1 cellular context compared by ENCODE assay signal in genomic region chr19:10968527-10969081, GRCh38.
TF ChIP-seq lines count a peak whose summit lies in the region.

No MANE protein-coding gene starts in this region.

TF ChIP-seq in GM12878, 131 proteins besides CTCF, POLR2A, EP300 and RAD21 (continued from another document and continues in another):
- TF ChIP-seq IRF5 (IDR thresholded peaks at IDR 0.05; ENCODE audit: borderline replicate concordance) (no peak), RELA (IDR thresholded peaks at IDR 0.05; ENCODE audit: borderline replicate concordance, partially characterized antibody) (no peak), CHD2 (IDR thresholded peaks at IDR 0.05; ENCODE audit: borderline replicate concordance, low read depth, low read length) (no peak), CHD1 (IDR thresholded peaks at IDR 0.05; ENCODE audit: low read depth, low read length) (no peak), RB1 (IDR thresholded peaks at IDR 0.05; ENCODE audit: borderline replicate concordance) (no peak), SP1 (IDR thresholded peaks at IDR 0.05; ENCODE audit: low read depth, low read length) (no peak), MYC (IDR thresholded peaks at IDR 0.05; ENCODE audit: insufficient read depth, insufficient read length, insufficient replicate concordance, low read length, severe bottlenecking) (no peak), FOXM1 (IDR thresholded peaks at IDR 0.05; ENCODE audit: low read depth, low read length) (no peak), NBN (IDR thresholded peaks at IDR 0.05) (0 out of 2 replicates have a peak, but pooled peaks have one; percentile 21), ZBTB4 (CRISPR knock-in tag; IDR thresholded peaks at IDR 0.05) (no peak), MTA3 (IDR thresholded peaks at IDR 0.05; ENCODE audit: borderline replicate concordance, low read length) (0 out of 2 replicates have a peak, but pooled peaks have one; percentile 27), DPF2 (IDR thresholded peaks at IDR 0.05) (peak; percentile 72), EED (IDR thresholded peaks at IDR 0.05; ENCODE audit: low read depth) (peak; percentile 75), ESRRA (IDR thresholded peaks at IDR 0.05; ENCODE audit: low read length) (no peak), PML (IDR thresholded peaks at IDR 0.05; ENCODE audit: low read length) (no peak), SMAD1 (IDR thresholded peaks at IDR 0.05; ENCODE audit: low read depth, partially characterized antibody) (no peak), TAF1 (IDR thresholded peaks at IDR 0.05; ENCODE audit: borderline replicate concordance, low read depth, low read length) (no peak), IRF4 (IDR thresholded peaks at IDR 0.05; ENCODE audit: low read depth, low read length) (no peak), RFX5 (IDR thresholded peaks at IDR 0.05; ENCODE audit: low read depth, low read length) (no peak), POLR2AphosphoS2 (IDR thresholded peaks at IDR 0.05; ENCODE audit: low read depth, low read length) (no peak), PKNOX1 (IDR thresholded peaks at IDR 0.05) (0 out of 2 replicates have a peak, but pooled peaks have one; percentile 30), MEF2B (IDR thresholded peaks at IDR 0.05; ENCODE audit: partially characterized antibody, poor library complexity, severe bottlenecking) (no peak), ZNF687 (IDR thresholded peaks at IDR 0.05) (0 out of 2 replicates have a peak, but pooled peaks have one; percentile 29), SMARCA5 (IDR thresholded peaks at IDR 0.05) (no peak), BACH1 (IDR thresholded peaks at IDR 0.05; ENCODE audit: borderline replicate concordance) (peak; percentile 29; the same call in 1 of the 2 replicates), RBBP5 (conservative IDR thresholded peaks at IDR 0.05) (no peak), SUZ12 (IDR thresholded peaks at IDR 0.05; ENCODE audit: unreplicated experiment) (no peak), CUX1 (IDR thresholded peaks at IDR 0.05; ENCODE audit: insufficient replicate concordance, low read depth, low read length) (no peak), SREBF1 (IDR thresholded peaks at IDR 0.05; ENCODE audit: low read length) (no peak), TARDBP (IDR thresholded peaks at IDR 0.05; ENCODE audit: borderline replicate concordance) (no peak), JUND (IDR thresholded peaks at IDR 0.05; ENCODE audit: low read depth, low read length) (no peak), NRF1 (conservative IDR thresholded peaks at IDR 0.05; ENCODE audit: low read depth, low read length) (no peak), CEBPZ (IDR thresholded peaks at IDR 0.05; ENCODE audit: low read depth, low read length) (no peak), WRNIP1 (IDR thresholded peaks at IDR 0.05; ENCODE audit: borderline replicate concordance, low read depth, low read length) (0 out of 2 replicates have a peak, but pooled peaks have one; percentile 20), E4F1 (IDR thresholded peaks at IDR 0.05; ENCODE audit: borderline replicate concordance, partially characterized antibody) (no peak), PAX5 (IDR thresholded peaks at IDR 0.05; ENCODE audit: borderline replicate concordance, low read depth, low read length) (peak; percentile 91)
- TF ChIP-seq, protein P1, sequence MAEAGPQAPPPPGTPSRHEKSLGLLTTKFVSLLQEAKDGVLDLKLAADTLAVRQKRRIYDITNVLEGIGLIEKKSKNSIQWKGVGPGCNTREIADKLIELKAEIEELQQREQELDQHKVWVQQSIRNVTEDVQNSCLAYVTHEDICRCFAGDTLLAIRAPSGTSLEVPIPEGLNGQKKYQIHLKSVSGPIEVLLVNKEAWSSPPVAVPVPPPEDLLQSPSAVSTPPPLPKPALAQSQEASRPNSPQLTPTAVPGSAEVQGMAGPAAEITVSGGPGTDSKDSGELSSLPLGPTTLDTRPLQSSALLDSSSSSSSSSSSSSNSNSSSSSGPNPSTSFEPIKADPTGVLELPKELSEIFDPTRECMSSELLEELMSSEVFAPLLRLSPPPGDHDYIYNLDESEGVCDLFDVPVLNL (IDR thresholded peaks at IDR 0.05; ENCODE audit: low read depth, low read length), result no peak
